Comparison of ENCODE assay signal across 18 cellular contexts in genomic region chr4:177558995-177559394, GRCh38.
A peak's percentile ranks its signal among the peaks of the same experiment; 100 is the strongest.
DNase-seq lines count a peak whose midpoint lies in the region; ATAC-seq, FAIRE-seq and TF ChIP-seq lines count a peak whose summit lies in the region.
"Had no signal": no experiment of that assay in that cellular context is flagged by ENCODE, and none has a peak within 500 bp of the region (broad histone marks: within the 10 kb centered on the region; RNA-seq: fewer than 3 reads in every experiment).

No MANE protein-coding gene starts in this region.

- H2AFZ ChIP-seq in H9 (ENCODE audit: low read length): no peak overlapping the region
- H2AFZ ChIP-seq in HepG2 (ENCODE audit: low read length): no peak overlapping the region

- no peak overlapping the region for H2BK12ac ChIP-seq in H9 (ENCODE audit: insufficient read length, low read depth, low read length)

- H3K4ac ChIP-seq in H9 (ENCODE audit: low read depth, low read length) (no peak overlapping the region), mesendoderm (ENCODE audit: low read depth, low read length) (no peak overlapping the region)

- H3K27me3 ChIP-seq in H9 (ENCODE audit: insufficient read depth, low read length) (no peaks in the 10 kb centered on the region), mesendoderm (ENCODE audit: insufficient read depth, low read length, poor library complexity) (no peaks in the 10 kb centered on the region), HepG2 (ENCODE audit: control insufficient read depth in 1 of 2, insufficient read depth in 2 of 2, low read length in 2 of 2) (no peaks in the 10 kb centered on the region)

- DNase-seq in D721Med (ENCODE audit: insufficient read length, low spot score) (peak; percentile 33), H9 (peak; percentile 43), WTC11 (ENCODE audit: low spot score) (no peak), mesendoderm (peak; percentile 14), HepG2 (ENCODE audit: low spot score) (no peak)
- DNase-seq in stimulated activated CD4-positive, alpha-beta T cell treated with anti-CD3 and anti-CD28 coated beads, Interleukin-4, amount 100 ng/mL, for 24 hours: no peak
- DNase-seq: ACHN, AML-193, HCEC 1CT, NCI-H1436, NCI-H774, Right ventricle myocardium superior had no signal

- no peak overlapping the region for H3K23ac ChIP-seq in H9 (ENCODE audit: insufficient read length, low read depth, low read length)
- no peak overlapping the region for H3K23ac ChIP-seq in mesendoderm (ENCODE audit: low read length)

- H4K8ac ChIP-seq in H9 (replicated peaks; ENCODE audit: insufficient read length, low read depth, low read length) (no peak overlapping the region), mesendoderm (ENCODE audit: low read depth, low read length) (no peak overlapping the region)

- POLR2A ChIA-PET in WTC11 (lab: Charles Lee): no interaction called here
- POLR2A ChIA-PET in HepG2 (lab: Yijun Ruan, JAX): no interaction called here

- H3K9me3 ChIP-seq in H9 (ENCODE audit: control insufficient read depth, low read depth, low read length) (no peaks in the 10 kb centered on the region), HepG2 (ENCODE audit: low read length) (no peaks in the 10 kb centered on the region)

- no peak overlapping the region for H2BK120ac ChIP-seq in H9 (ENCODE audit: low read depth, low read length, poor library complexity, severe bottlenecking)
- no peak overlapping the region for H2BK120ac ChIP-seq in mesendoderm (ENCODE audit: low read depth, low read length)

- H3K4me3 Mint-ChIP-seq in H9 (no peak overlapping the region; a peak in 1 of 5 replicates), WTC11 (0 out of 2 replicates have a peak overlapping the region, but pooled peaks have one; percentile 6)
- H3K4me3 Mint-ChIP-seq: CD14-positive monocyte had no signal

- H3K4me2 ChIP-seq in H9 (ENCODE audit: insufficient read depth, insufficient read length, low read length) (peak overlapping the region; percentile 16), mesendoderm (ENCODE audit: low read length) (no peak overlapping the region), HepG2 (ENCODE audit: low read depth, low read length) (no peak overlapping the region)
- H3K4me2 ChIP-seq: KMS-11 had no signal

- peaks cover 17 to 20% of the 10 kb centered on the region in 2 experiments for H3K4me1 Mint-ChIP-seq in H9
- H3K4me1 Mint-ChIP-seq in WTC11: peaks cover 19% of the 10 kb centered on the region
- H3K4me1 Mint-ChIP-seq: CD14-positive monocyte had no signal

- H3K36me3 Mint-ChIP-seq in H9 (ENCODE audit: insufficient read depth in 1 of 3, low read depth in 3 of 3) (peaks cover 3 to 12% (median 6%) of the 10 kb centered on the region in 3 experiments; a peak in 5 of 7 replicates), WTC11 (peaks cover 8% of the 10 kb centered on the region)
- H3K36me3 Mint-ChIP-seq: CD14-positive monocyte had no signal

- no peak overlapping the region for H2BK5ac ChIP-seq in H9 (ENCODE audit: insufficient read length, low read length)
- H2BK5ac ChIP-seq in mesendoderm (ENCODE audit: low read length): no peak overlapping the region

- no peak overlapping the region for H3K14ac ChIP-seq in H9 (ENCODE audit: insufficient read depth, low read length)

- H3K27me3 Mint-ChIP-seq in H9 (ENCODE audit: low read depth) (peaks cover 5% of the 10 kb centered on the region), WTC11 (ENCODE audit: low read depth) (no peaks in the 10 kb centered on the region)

- H3K27ac ChIP-seq in H9 (ENCODE audit: insufficient read length, low read depth, low read length) (no peak overlapping the region), mesendoderm (ENCODE audit: low read depth, low read length) (no peak overlapping the region), HepG2 (ENCODE audit: extremely low read length, insufficient read depth, low read length) (no peak overlapping the region)
- H3K27ac ChIP-seq: KMS-11, SK-N-MC had no signal

- no peak overlapping the region for H4K91ac ChIP-seq in H9 (ENCODE audit: insufficient read length, low read depth, low read length)

- intact Hi-C loops in HepG2 (cut with micrococcal nuclease; ENCODE audit: unreplicated experiment): loop anchor here (10.0 kb wide), 1 partner anchor 304 kb away; no protein-coding TSS in a partner anchor

- TF ChIP-seq RAD21 in HepG2 (CRISPR knock-in tag; IDR thresholded peaks at IDR 0.05): no peak

- H3K36me3 ChIP-seq in mesendoderm (ENCODE audit: control insufficient read depth, insufficient read depth, low read length): no peaks in the 10 kb centered on the region
- H3K36me3 ChIP-seq in HepG2 (replicated peaks in 1 of 2; ENCODE audit: control insufficient read depth in 1 of 2, insufficient read depth in 2 of 2, low read length in 2 of 2): no peaks in the 10 kb centered on the region

- in situ Hi-C loops in HepG2 (cut with HindIII; ENCODE audit: extremely low pct_ligation_motif_present, low pct_unique_long_range_greater_than_20kb): loop anchor here (10.0 kb wide), 1 partner anchor 1746 kb away; no protein-coding TSS in a partner anchor

- no peak overlapping the region for H3K18ac ChIP-seq in H9 (ENCODE audit: insufficient read length, low read depth, low read length)
- H3K18ac ChIP-seq in mesendoderm (ENCODE audit: low read length): no peak overlapping the region

- H3K23me2 ChIP-seq in H9 (ENCODE audit: insufficient read length, low read depth, low read length, poor library complexity, severe bottlenecking): no peaks in the 10 kb centered on the region

- H3K27ac Mint-ChIP-seq in H9 (peak overlapping the region in 2 of 3 experiments; percentile 4 to 7; a peak in 3 of 7 replicates), WTC11 (peak overlapping the region; percentile 11; the same call in 1 of the 2 replicates)
- H3K27ac Mint-ChIP-seq: CD14-positive monocyte had no signal

- CTCF ChIA-PET in WTC11 (lab: Charles Lee): interaction anchor here (0.6 to 1.6 kb wide), 2 partner anchors 21 to 54 kb away, joined by 3 to 4 read pairs; no protein-coding TSS in a partner anchor
- CTCF ChIA-PET in HepG2 (lab: Yijun Ruan, JAX; ENCODE audit: low intra/inter-chr PET ratio, low total read pairs): no interaction called here

- H2BK20ac ChIP-seq in H9 (ENCODE audit: low read depth, low read length, poor library complexity, severe bottlenecking): no peak overlapping the region

- H3K9ac ChIP-seq in H9 (ENCODE audit: extremely low read depth, insufficient read length, low read length): no peak overlapping the region
- H3K9ac ChIP-seq in mesendoderm (ENCODE audit: low read length): no peak overlapping the region
- H3K9ac ChIP-seq in HepG2 (ENCODE audit: insufficient read depth, low read depth, low read length): no peak overlapping the region
- H3K9ac ChIP-seq: KMS-11 had no signal

- ATAC-seq in WTC11 (peak; percentile 68), HepG2 (no peak), HG02798 (IDR thresholded peaks at IDR 0.05; ENCODE audit: poor library complexity, unreplicated experiment) (no peak)
- ATAC-seq: Panc1 had no signal

- no peak for TF ChIP-seq POLR2A in HepG2 (IDR thresholded peaks at IDR 0.05; ENCODE audit: insufficient read depth in 1 of 2, low read depth in 2 of 2, low read length in 2 of 2)

- H3K9me3 Mint-ChIP-seq in H9 (peaks cover 4 to 11% of the 10 kb centered on the region in 2 experiments; a peak in 3 of 5 replicates), WTC11 (peaks cover 8% of the 10 kb centered on the region)

- no peak overlapping the region for H3K56ac ChIP-seq in H9 (ENCODE audit: insufficient read length, low read depth, low read length)
- H3K56ac ChIP-seq in mesendoderm (ENCODE audit: low read length): no peak overlapping the region

- H2AK5ac ChIP-seq in H9 (ENCODE audit: insufficient read length, low read length) (no peak overlapping the region), mesendoderm (ENCODE audit: low read length) (no peak overlapping the region)

- H4K20me1 ChIP-seq in H9 (ENCODE audit: control insufficient read depth, insufficient read depth, insufficient read length): no peaks in the 10 kb centered on the region
- no peaks in the 10 kb centered on the region for H4K20me1 ChIP-seq in HepG2 (ENCODE audit: insufficient read depth, low read length)

- no peaks in the 10 kb centered on the region for H3K79me2 ChIP-seq in H9 (ENCODE audit: insufficient read depth, low read length)
- no peaks in the 10 kb centered on the region for H3K79me2 ChIP-seq in mesendoderm (ENCODE audit: control insufficient read depth, insufficient read depth, low read length)
- no peaks in the 10 kb centered on the region for H3K79me2 ChIP-seq in HepG2 (ENCODE audit: insufficient read depth, low read length)

- H3K79me1 ChIP-seq in H9 (ENCODE audit: insufficient read depth, low read depth, low read length, poor library complexity, severe bottlenecking) (no peaks in the 10 kb centered on the region), mesendoderm (ENCODE audit: low read length) (no peaks in the 10 kb centered on the region)

- TF ChIP-seq CTCF in D721Med (IDR thresholded peaks at IDR 0.05; ENCODE audit: insufficient read depth, missing control alignments) (no peak), H9 (conservative IDR thresholded peaks at IDR 0.05) (no peak), WTC11 (IDR thresholded peaks at IDR 0.05) (no peak), HepG2 (CRISPR knock-in tag; IDR thresholded peaks at IDR 0.05) (no peak)

- H3K4me3 ChIP-seq in mesendoderm (ENCODE audit: low read length) (no peak overlapping the region), HepG2 (replicated peaks in 1 of 3; ENCODE audit: insufficient read depth in 1 of 3, low read depth in 2 of 3, low read length in 3 of 3) (no peak overlapping the region)
- H3K4me3 ChIP-seq: SK-N-MC had no signal

- H2BK15ac ChIP-seq in H9 (ENCODE audit: low read depth, low read length) (no peak overlapping the region), mesendoderm (replicated peaks; ENCODE audit: low read depth) (no peak overlapping the region)

- BruUV-seq in HepG2 (replicated peaks; lab: Mats Ljungman, UMichigan): no TSS peak

- no peak overlapping the region for H4K5ac ChIP-seq in H9 (ENCODE audit: insufficient read length, low read depth, low read length)
- H4K5ac ChIP-seq in mesendoderm (ENCODE audit: low read length): no peak overlapping the region

- TF ChIP-seq EP300 in HepG2 (IDR thresholded peaks at IDR 0.05; ENCODE audit: low read depth in 2 of 2, low read length in 2 of 2) (no peak), HepG2 (CRISPR knock-in tag; IDR thresholded peaks at IDR 0.05; ENCODE audit: borderline replicate concordance) (no peak)

- H3T11ph ChIP-seq in H9 (ENCODE audit: low read length): no peak overlapping the region

- no peak for FAIRE-seq in D721Med (lab: Jason Lieb, UNC)
- no peak for FAIRE-seq in HepG2 (lab: Jason Lieb, UNC)
- FAIRE-seq: GM19239 had no signal

- H3K4me1 ChIP-seq in H9 (ENCODE audit: insufficient read depth, low read length): peaks cover 4% of the 10 kb centered on the region; the same call in 1 of the 2 replicates
- no peaks in the 10 kb centered on the region for H3K4me1 ChIP-seq in mesendoderm (ENCODE audit: control insufficient read depth, low read depth, low read length)
- H3K4me1 ChIP-seq in HepG2 (ENCODE audit: insufficient read depth, low read length): no peaks in the 10 kb centered on the region

- WGBS in H9 (ENCODE audit: extremely low coverage, insufficient read length, low lambda C conversion rate): no CpG with 5 or more reads among the region's 3 CpGs
- WGBS in mesendoderm (ENCODE audit: extremely low coverage, insufficient coverage, low lambda C conversion rate): no CpG with 5 or more reads among the region's 3 CpGs
- 75% methylated on average over 3 of the region's 3 CpGs for WGBS in HepG2 (ENCODE audit: low lambda C conversion rate)

TF ChIP-seq in HepG2, 621 proteins besides CTCF, POLR2A, EP300 and RAD21:
- TF ChIP-seq ZNF652 (CRISPR knock-in tag; IDR thresholded peaks at IDR 0.05; ENCODE audit: borderline replicate concordance, low read depth): no peak

Comparison
In these comparisons a context has a peak if more than half of its experiments do, and no peak if none do; other contexts are left out.
1. DNase-seq: peak in D721Med (single experiment), H9 (single experiment) and mesendoderm (single experiment); none in WTC11 (single experiment), HepG2 (single experiment) and stimulated activated CD4-positive, alpha-beta T cell treated with anti-CD3 and anti-CD28 coated beads, Interleukin-4, amount 100 ng/mL, for 24 hours (single experiment).